Comparison of ENCODE assay signal across 8 cellular contexts in genomic region chr2:24382363-24383021, GRCh38. TPM values are rescaled to one million over a fixed set of nuclear protein-coding genes. Genes with fewer than 3 reads are reported as not detected.
DNase-seq lines count a peak whose midpoint lies in the region; ATAC-seq, FAIRE-seq and TF ChIP-seq lines count a peak whose summit lies in the region.

No MANE protein-coding gene starts in this region.

- no peaks in the 10 kb centered on the region for H3K79me2 ChIP-seq in keratinocyte (ENCODE audit: control insufficient read depth, insufficient read depth, low read length)

- no peaks in the 10 kb centered on the region for H3K9me1 ChIP-seq in keratinocyte (ENCODE audit: control insufficient read depth, extremely low read depth, insufficient read depth, low read length)

- H3K27ac ChIP-seq in keratinocyte (ENCODE audit: control insufficient read depth, insufficient read depth, low read length): no peak overlapping the region

- H3K9me3 ChIP-seq in keratinocyte (ENCODE audit: control insufficient read depth, low read depth, low read length): no peaks in the 10 kb centered on the region

- no peaks in the 10 kb centered on the region for H3K27me3 ChIP-seq in keratinocyte (ENCODE audit: control insufficient read depth, extremely low read depth, insufficient read depth, low read length)

- ATAC-seq in GM21737 (IDR thresholded peaks at IDR 0.05; ENCODE audit: unreplicated experiment): peak; percentile 70

- H3K4me3 ChIP-seq in keratinocyte (ENCODE audit: control insufficient read depth in 2 of 3, extremely low read depth in 1 of 3, insufficient read depth in 2 of 3, low read depth in 1 of 3, low read length in 3 of 3): no peak overlapping the region

- H3K4me2 ChIP-seq in keratinocyte (ENCODE audit: control insufficient read depth, extremely low read depth, insufficient read depth, low read depth, low read length): no peak overlapping the region

- no peaks in the 10 kb centered on the region for H3K36me3 ChIP-seq in keratinocyte (ENCODE audit: control insufficient read depth in 2 of 2, extremely low read depth in 1 of 2, insufficient read depth in 2 of 2, low read length in 2 of 2)

- DNase-seq in CD1c-positive myeloid dendritic cell (ENCODE audit: extremely low spot score): peak; percentile 76
- DNase-seq in NCI-H2107 (lab: John Stamatoyannopoulos, UW): peak; percentile 61
- peak; percentile 20 for DNase-seq in UCSD-AML1 (lab: John Stamatoyannopoulos, UW; ENCODE audit: unreplicated experiment)
- DNase-seq in T47D (ENCODE audit: low read depth in 1 of 2, low spot score in 1 of 2): peak; percentile 37 to 69
- no peak for DNase-seq in keratinocyte (ENCODE audit: low read depth, low spot score)
- DNase-seq in stimulated activated CD4-positive, alpha-beta T cell treated with anti-CD3 and anti-CD28 coated beads, Interleukin-1b, Interleukin-23, amount 100 ng/mL, for 24 hours (ENCODE audit: low read depth in 4 of 4, low spot score in 1 of 4): peak in 3 of 4 experiments; percentile 13 to 17 (median 17)
- no peak for DNase-seq in occipital lobe (lab: John Stamatoyannopoulos, UW)

- peaks cover 3% of the 10 kb centered on the region for H3K4me1 ChIP-seq in keratinocyte (ENCODE audit: control insufficient read depth, extremely low read depth, insufficient read depth, low read length)

- TF ChIP-seq CTCF in keratinocyte (optimal IDR thresholded peaks at IDR 0.05 in 1 of 3, IDR thresholded peaks at IDR 0.05 in 1 of 3, conservative IDR thresholded peaks at IDR 0.05 in 1 of 3; ENCODE audit: extremely low read depth in 1 of 3, insufficient read depth in 2 of 3, low read length in 3 of 3): peak; percentile 61 to 86 (median 66)

- in situ Hi-C loops in T47D (cut with HindIII; ENCODE audit: low pct_unique_long_range_greater_than_20kb, low sequenced_read_pairs): no loop called here

- peak; percentile 56 for FAIRE-seq in keratinocyte (lab: Jason Lieb, UNC)

- dilution Hi-C loops in keratinocyte (cut with MboI; ENCODE audit: extremely low pct_ligation_motif_present, low sequenced_read_pairs): no loop called here

- no peak overlapping the region for H2AFZ ChIP-seq in keratinocyte (ENCODE audit: control insufficient read depth, low read length)

- no peak overlapping the region for H3K9ac ChIP-seq in keratinocyte (ENCODE audit: control insufficient read depth, extremely low read depth, insufficient read depth, low read length)

- no peaks in the 10 kb centered on the region for H4K20me1 ChIP-seq in keratinocyte (ENCODE audit: control insufficient read depth, extremely low read depth, insufficient read depth, low read length)

RNA-seq across cellular contexts. Expression of gene ITSN2, which starts 22.2 kb away (rescaled TPM):
- polyA plus RNA-seq in keratinocyte: 15.2 to 19.7 TPM (median 17.8 TPM) in 3 replicates
- polyA plus RNA-seq in keratinocyte (2011; ENCODE audit: low read depth): 77.9 TPM
- polyA plus RNA-seq in keratinocyte (2011; cell fraction: cytosol; rRNA removed): 8.7 and 17.7 TPM in 2 replicates
- 48.3 and 60.1 TPM in 2 replicates for polyA plus RNA-seq in keratinocyte (2011; cell fraction: nucleus; rRNA removed)
- polyA plus RNA-seq in keratinocyte (2012; ENCODE audit: low replicate concordance): 13.5 and 36.6 TPM in 2 replicates
- 22.6 to 38.2 TPM (median 34.2 TPM) in 3 replicates for polyA minus RNA-seq in keratinocyte
- polyA minus RNA-seq in keratinocyte (2011; cell fraction: cytosol; rRNA and poly(A)+ RNA removed): 14.8 TPM
- polyA minus RNA-seq in keratinocyte (2011; cell fraction: nucleus; rRNA and poly(A)+ RNA removed): 24.3 and 40.1 TPM in 2 replicates
- 29.8 TPM for total RNA-seq in occipital lobe

Comparison
In these comparisons a context has a peak if more than half of its experiments do, and no peak if none do; other contexts are left out.
1. DNase-seq: peak in CD1c-positive myeloid dendritic cell (single experiment), NCI-H2107 (single experiment), UCSD-AML1 (single experiment), T47D (2 of 2) and stimulated activated CD4-positive, alpha-beta T cell treated with anti-CD3 and anti-CD28 coated beads, Interleukin-1b, Interleukin-23, amount 100 ng/mL, for 24 hours (3 of 4); none in keratinocyte (single experiment) and occipital lobe (single experiment).